ENCODE assay signal across 10 cellular contexts in genomic region chr1:192609110-192610079, GRCh38. TPM values are rescaled to one million over a fixed set of nuclear protein-coding genes. Genes with fewer than 3 reads are reported as not detected.
DNase-seq lines count a peak whose midpoint lies in the region; ATAC-seq and TF ChIP-seq lines count a peak whose summit lies in the region.
"Had no signal": no experiment of that assay in that cellular context is flagged by ENCODE, and none has a peak within 500 bp of the region (broad histone marks: within the 10 kb centered on the region; RNA-seq: fewer than 3 reads in every experiment).

No MANE protein-coding gene starts in this region.

- no peaks in the 10 kb centered on the region for H4K20me1 ChIP-seq in OCI-LY1 (ENCODE audit: insufficient read depth, low read length)

- H3K36me3 ChIP-seq in OCI-LY1 (ENCODE audit: insufficient read depth, low read length): no peaks in the 10 kb centered on the region
- no peaks in the 10 kb centered on the region for H3K36me3 ChIP-seq in H7 (replicated peaks; ENCODE audit: control insufficient read depth, insufficient read depth, low read length)

- H3K4me3 ChIP-seq in OCI-LY1 (ENCODE audit: low read depth, low read length, poor library complexity, severe bottlenecking): peak overlapping the region; percentile 10
- H3K4me3 ChIP-seq in H7 (ENCODE audit: insufficient read depth, low read depth, low read length): no peak overlapping the region

- no peaks in the 10 kb centered on the region for H3K9me2 ChIP-seq in OCI-LY1 (ENCODE audit: low read depth, low read length)

- H3K4me1 ChIP-seq in OCI-LY1 (ENCODE audit: insufficient read depth, low read length, severe bottlenecking): peaks cover 65% of the 10 kb centered on the region

- peak overlapping the region; percentile 46 for H3K4me2 ChIP-seq in OCI-LY1 (ENCODE audit: low read length)

- H3K9ac ChIP-seq in OCI-LY1 (ENCODE audit: low read length): peak overlapping the region; percentile 40; the same call in 1 of the 2 replicates

- no peaks in the 10 kb centered on the region for H3K36me3 Mint-ChIP-seq in stimulated activated effector memory CD8-positive, alpha-beta T cell treated with anti-CD3 and anti-CD28 coated beads, Interleukin-12 subunit alpha, Interleukin-12 subunit beta, amount 100 ng/mL, for 72 hours

- H2AFZ ChIP-seq in OCI-LY1 (ENCODE audit: low read length): peak overlapping the region; percentile 3; the same call in 1 of the 2 replicates

- no peaks in the 10 kb centered on the region for H3K79me2 ChIP-seq in OCI-LY1 (ENCODE audit: insufficient read depth, low read length)

- peak; percentile 21; the same call in 1 of the 2 replicates for TF ChIP-seq CTCF in OCI-LY1 (IDR thresholded peaks at IDR 0.05; ENCODE audit: low read length)

- H3K27ac Mint-ChIP-seq in stimulated activated effector memory CD8-positive, alpha-beta T cell treated with anti-CD3 and anti-CD28 coated beads, Interleukin-12 subunit alpha, Interleukin-12 subunit beta, amount 100 ng/mL, for 72 hours: no peak overlapping the region

- peak overlapping the region; percentile 17 for H3K4me3 Mint-ChIP-seq in stimulated activated effector memory CD8-positive, alpha-beta T cell treated with anti-CD3 and anti-CD28 coated beads, Interleukin-12 subunit alpha, Interleukin-12 subunit beta, amount 100 ng/mL, for 72 hours

- H3K27ac ChIP-seq in OCI-LY1 (ENCODE audit: low read depth, low read length, poor library complexity, severe bottlenecking): peak overlapping the region; percentile 90
- H3K27ac ChIP-seq: HL-60 had no signal

- H3K9me3 Mint-ChIP-seq in stimulated activated effector memory CD8-positive, alpha-beta T cell treated with anti-CD3 and anti-CD28 coated beads, Interleukin-12 subunit alpha, Interleukin-12 subunit beta, amount 100 ng/mL, for 72 hours: no peaks in the 10 kb centered on the region

- H3K4me1 Mint-ChIP-seq in stimulated activated effector memory CD8-positive, alpha-beta T cell treated with anti-CD3 and anti-CD28 coated beads, Interleukin-12 subunit alpha, Interleukin-12 subunit beta, amount 100 ng/mL, for 72 hours: peaks cover 21% of the 10 kb centered on the region

- peak; percentile 99 for ATAC-seq in GM18498 (IDR thresholded peaks at IDR 0.05; ENCODE audit: unreplicated experiment)
- peak; percentile 98 for ATAC-seq in HG02759 (IDR thresholded peaks at IDR 0.05; ENCODE audit: unreplicated experiment)
- ATAC-seq in stimulated activated effector memory CD8-positive, alpha-beta T cell treated with anti-CD3 and anti-CD28 coated beads, Interleukin-12 subunit alpha, Interleukin-12 subunit beta, amount 100 ng/mL, for 72 hours: peak; percentile 96

- peak; percentile 1 to 14 for DNase-seq in activated T-helper 1 cell treated with anti-CD3 and anti-CD28 coated beads, Interleukin-2, amount 50 U/mL, for 16 hours (ENCODE audit: low read depth in 1 of 2, low spot score in 1 of 2)
- DNase-seq in medulla oblongata (ENCODE audit: extremely low spot score) (peak; percentile 81), H7 (no peak), HuH-7.5 (ENCODE audit: low spot score) (no peak)
- DNase-seq in stimulated activated effector memory CD8-positive, alpha-beta T cell treated with anti-CD3 and anti-CD28 coated beads, Interleukin-12 subunit alpha, Interleukin-12 subunit beta, amount 100 ng/mL, for 72 hours (ENCODE audit: low spot score in 2 of 2): peak; percentile 11 to 73

- H3F3A ChIP-seq in OCI-LY1 (ENCODE audit: insufficient read depth, low read length): no peaks in the 10 kb centered on the region

- H3K9me3 ChIP-seq in OCI-LY1 (ENCODE audit: low read length): no peaks in the 10 kb centered on the region

- H3K27me3 ChIP-seq in OCI-LY1 (ENCODE audit: insufficient read depth, low read length) (no peaks in the 10 kb centered on the region), H7 (ENCODE audit: control insufficient read depth, insufficient read depth, low read length) (no peaks in the 10 kb centered on the region)

RNA-seq across cellular contexts. Expression of gene RGS13, which starts 26.6 kb away (rescaled TPM):
- total RNA-seq in H7 (2014; rRNA removed; shearing (Covaris generic)): not detected in 2 replicates
- total RNA-seq: fibroblast of villous mesenchyme had no signal

RNA-seq across cellular contexts. Expression of gene RGS1, which starts 33.8 kb away (rescaled TPM):
- total RNA-seq in H7 (2014; rRNA removed; shearing (Covaris generic)): 0.07 TPM in 1 of 2 replicates, not detected in the other
- total RNA-seq: fibroblast of villous mesenchyme had no signal

Comparison
In these comparisons a context has a peak if more than half of its experiments do, and no peak if none do; other contexts are left out.
1. DNase-seq: peak in activated T-helper 1 cell treated with anti-CD3 and anti-CD28 coated beads, Interleukin-2, amount 50 U/mL, for 16 hours (2 of 2), medulla oblongata (single experiment) and stimulated activated effector memory CD8-positive, alpha-beta T cell treated with anti-CD3 and anti-CD28 coated beads, Interleukin-12 subunit alpha, Interleukin-12 subunit beta, amount 100 ng/mL, for 72 hours (2 of 2); none in H7 (single experiment) and HuH-7.5 (single experiment).
2. Peak in every context shown above with its lines, with median percentiles within 50 percentile points of each other: ATAC-seq.